Comparison of ENCODE assay signal across 22 cellular contexts in genomic region chrX:30023451-30023850, GRCh38.
DNase-seq lines count a peak whose midpoint lies in the region; ATAC-seq, FAIRE-seq and TF ChIP-seq lines count a peak whose summit lies in the region.
"Had no signal": no experiment of that assay in that cellular context is flagged by ENCODE, and none has a peak within 500 bp of the region (broad histone marks: within the 10 kb centered on the region; RNA-seq: fewer than 3 reads in every experiment).

No MANE protein-coding gene starts in this region.

- no peaks in the 10 kb centered on the region for H3K4me1 ChIP-seq in IMR-90 (ENCODE audit: control insufficient read depth, insufficient read depth, low read length)
- H3K4me1 ChIP-seq in SK-N-SH (ENCODE audit: control insufficient read depth in 1 of 2, insufficient read depth in 2 of 2, low read depth in 1 of 2, low read length in 1 of 2), result no peaks in the 10 kb centered on the region; a peak in 1 of 4 replicates
- H3K4me1 ChIP-seq: BE2C, Caco-2, SJCRH30 had no signal

- no peak overlapping the region for H2BK20ac ChIP-seq in IMR-90 (ENCODE audit: low read depth, low read length)

- H3K14ac ChIP-seq in IMR-90 (replicated peaks; ENCODE audit: low read depth, low read length), result no peak overlapping the region

- no peak overlapping the region for H2BK15ac ChIP-seq in IMR-90 (ENCODE audit: low read depth, low read length)

- no peak overlapping the region for H2AK5ac ChIP-seq in IMR-90 (ENCODE audit: low read depth, low read length)

- DNase-seq in EL, result peak; percentile 13
- peak; percentile 31 for DNase-seq in IMR-90
- DNase-seq in SK-N-SH, result no peak
- DNase-seq in iris pigment epithelial cell (ENCODE audit: low read depth), result peak; percentile 16
- no peak for DNase-seq in H54 (ENCODE audit: insufficient read length, low spot score)
- DNase-seq: BE2C; Caco-2; CD4-positive, CD25-positive, alpha-beta regulatory T cell; MV-4-11; NCI-H1417; NCI-H187; NCI-H2107; NCI-H510A treated with DMSO at 0.1 percent for 48 hours; NCI-H82; OCI-M1; SJCRH30; SW 1271; T-helper 2 cell had no signal

- no peaks in the 10 kb centered on the region for H3K9me1 ChIP-seq in IMR-90 (ENCODE audit: insufficient read depth, low read length)

- dilution Hi-C loops in IMR-90 (cut with HindIII; ENCODE audit: low sequenced_read_pairs, unreplicated experiment), result no loop called here

- H2AK9ac ChIP-seq in IMR-90 (replicated peaks; ENCODE audit: low read depth, low read length, poor library complexity), result no peak overlapping the region

- H3K9me3 ChIP-seq in IMR-90 (ENCODE audit: control insufficient read depth, insufficient read depth, low read length) (no peaks in the 10 kb centered on the region), SK-N-SH (no peaks in the 10 kb centered on the region)
- H3K9me3 ChIP-seq: BE2C, Caco-2, SJCRH30 had no signal

- H3K56ac ChIP-seq in IMR-90 (ENCODE audit: extremely low read depth, insufficient read depth, low read length), result no peak overlapping the region

- H2BK5ac ChIP-seq in IMR-90 (ENCODE audit: low read depth, low read length, poor library complexity, severe bottlenecking), result no peak overlapping the region

- TF ChIP-seq EP300 in SK-N-SH (IDR thresholded peaks at IDR 0.05; ENCODE audit: borderline replicate concordance in 1 of 2, low read depth in 1 of 2, low read length in 1 of 2), result no peak

- POLR2A ChIA-PET in IMR-90 (lab: Charles Lee; ENCODE audit: unreplicated experiment), result no interaction called here
- POLR2A ChIA-PET in SK-N-SH (lab: Yijun Ruan, JAX), result no interaction called here

- no peak overlapping the region for H3K27ac ChIP-seq in IMR-90 (ENCODE audit: insufficient read depth, low read length)
- peak overlapping the region; percentile 1 to 74; a peak in 3 of 4 replicates for H3K27ac ChIP-seq in SK-N-SH (ENCODE audit: low read depth in 2 of 2, low read length in 1 of 2)
- H3K27ac ChIP-seq: SJCRH30 had no signal

- H4K8ac ChIP-seq in IMR-90 (ENCODE audit: low read depth in 2 of 2, low read length in 2 of 2), result no peak overlapping the region

- H2BK120ac ChIP-seq in IMR-90 (ENCODE audit: low read depth, low read length), result no peak overlapping the region

- FAIRE-seq in H54 (lab: Jason Lieb, UNC), result no peak
- FAIRE-seq: GM12891, K562 had no signal

- H3K27me3 ChIP-seq in IMR-90 (ENCODE audit: control insufficient read depth, insufficient read depth, low read length) (no peaks in the 10 kb centered on the region), SK-N-SH (ENCODE audit: insufficient read depth) (no peaks in the 10 kb centered on the region)
- H3K27me3 ChIP-seq: BE2C, SJCRH30 had no signal

- no peak overlapping the region for H3K23ac ChIP-seq in IMR-90 (ENCODE audit: low read depth, low read length)

- no peaks in the 10 kb centered on the region for H3K79me2 ChIP-seq in SK-N-SH (ENCODE audit: insufficient read depth)

- no peak for TF ChIP-seq POLR2A in IMR-90 (IDR thresholded peaks at IDR 0.05; ENCODE audit: low read depth, low read length)
- no peak for TF ChIP-seq POLR2A in H54 (IDR thresholded peaks at IDR 0.05; ENCODE audit: low read depth, low read length)

- no peaks in the 10 kb centered on the region for H3K9me2 ChIP-seq in SK-N-SH

- no peak overlapping the region for H4K91ac ChIP-seq in IMR-90 (ENCODE audit: insufficient read depth, low read depth, low read length)

- no CpG with 5 or more reads among the region's 3 CpGs for WGBS in IMR-90 (ENCODE audit: extremely low coverage in 2 of 2, insufficient read length in 1 of 2), 2 experiments
- WGBS in SK-N-SH (ENCODE audit: low lambda C conversion rate), result 5% methylated on average over 3 of the region's 3 CpGs

- H4K5ac ChIP-seq in IMR-90 (ENCODE audit: low read depth, low read length), result no peak overlapping the region

- intact Hi-C loops in IMR-90 (cut with micrococcal nuclease), result no loop called here

- H4K20me1 ChIP-seq in IMR-90 (ENCODE audit: insufficient read depth, low read length) (no peaks in the 10 kb centered on the region), SK-N-SH (ENCODE audit: insufficient read depth) (no peaks in the 10 kb centered on the region)

- H3K4me3 ChIP-seq in IMR-90 (ENCODE audit: insufficient read depth, low read depth, low read length), result no peak overlapping the region
- peak overlapping the region in 1 of 2 experiments; percentile 39; a peak in 1 of 4 replicates for H3K4me3 ChIP-seq in SK-N-SH (ENCODE audit: low read depth in 2 of 2, low read length in 1 of 2)
- H3K4me3 ChIP-seq: K562, SJCRH30 had no signal

- H3K36me3 ChIP-seq in IMR-90 (ENCODE audit: control insufficient read depth, insufficient read depth, low read length) (no peaks in the 10 kb centered on the region), SK-N-SH (replicated peaks in 1 of 2; ENCODE audit: control insufficient read depth in 1 of 2, insufficient read depth in 2 of 2, low read length in 1 of 2) (no peaks in the 10 kb centered on the region)
- H3K36me3 ChIP-seq: BE2C, SJCRH30 had no signal

- no peak for TF ChIP-seq CTCF in IMR-90 (conservative IDR thresholded peaks at IDR 0.05; ENCODE audit: low read depth, low read length)
- TF ChIP-seq CTCF in SK-N-SH (IDR thresholded peaks at IDR 0.05), result no peak

- H3K18ac ChIP-seq in IMR-90 (ENCODE audit: low read depth, low read length), result no peak overlapping the region

- ATAC-seq in IMR-90 (ENCODE audit: low read depth), result no peak
- no peak for ATAC-seq in GM18861 (IDR thresholded peaks at IDR 0.05; ENCODE audit: unreplicated experiment)
- ATAC-seq in HG03045 (IDR thresholded peaks at IDR 0.05; ENCODE audit: unreplicated experiment), result no peak
- ATAC-seq: K562 had no signal

- H3K79me1 ChIP-seq in IMR-90 (ENCODE audit: low read depth in 1 of 2, low read length in 2 of 2), result no peaks in the 10 kb centered on the region

- H3K4me2 ChIP-seq in IMR-90 (ENCODE audit: low read depth, low read length), result no peak overlapping the region
- H3K4me2 ChIP-seq in SK-N-SH, result peak overlapping the region; percentile 26; the same call in 1 of the 2 replicates

- H3K9ac ChIP-seq in IMR-90 (ENCODE audit: low read depth, low read length) (no peak overlapping the region), SK-N-SH (no peak overlapping the region)

- CTCF ChIA-PET in IMR-90 (lab: Yijun Ruan, JAX), result no interaction called here
- CTCF ChIA-PET in SK-N-SH (lab: Yijun Ruan, JAX), result no interaction called here

- no TSS peak for BruUV-seq in IMR-90 (replicated peaks; lab: Mats Ljungman, UMichigan)

- no peak overlapping the region for H3K4ac ChIP-seq in IMR-90 (ENCODE audit: low read depth, low read length)

- in situ Hi-C loops in IMR-90 (cut with MboI; ENCODE audit: low sequenced_read_pairs), result no loop called here

- H2AFZ ChIP-seq in IMR-90 (replicated peaks; ENCODE audit: low read length, poor library complexity) (no peak overlapping the region), SK-N-SH (ENCODE audit: low read depth) (peak overlapping the region; percentile 72; the same call in 1 of the 2 replicates)

- H3F3A ChIP-seq in SK-N-SH (replicated peaks; ENCODE audit: insufficient read depth), result peaks cover 12% of the 10 kb centered on the region

- TF ChIP-seq RAD21 in IMR-90 (IDR thresholded peaks at IDR 0.05; ENCODE audit: low read length) (no peak), SK-N-SH (IDR thresholded peaks at IDR 0.05; ENCODE audit: low read length) (no peak)

TF ChIP-seq in IMR-90, 13 proteins besides CTCF, POLR2A, EP300 and RAD21:
- TF ChIP-seq MAFK (IDR thresholded peaks at IDR 0.05; ENCODE audit: low read depth, low read length) (no peak), SMC3 (IDR thresholded peaks at IDR 0.05; ENCODE audit: low read depth, low read length) (no peak), RCOR1 (IDR thresholded peaks at IDR 0.05; ENCODE audit: insufficient replicate concordance, low read length) (no peak)
- TF ChIP-seq, protein P1, sequence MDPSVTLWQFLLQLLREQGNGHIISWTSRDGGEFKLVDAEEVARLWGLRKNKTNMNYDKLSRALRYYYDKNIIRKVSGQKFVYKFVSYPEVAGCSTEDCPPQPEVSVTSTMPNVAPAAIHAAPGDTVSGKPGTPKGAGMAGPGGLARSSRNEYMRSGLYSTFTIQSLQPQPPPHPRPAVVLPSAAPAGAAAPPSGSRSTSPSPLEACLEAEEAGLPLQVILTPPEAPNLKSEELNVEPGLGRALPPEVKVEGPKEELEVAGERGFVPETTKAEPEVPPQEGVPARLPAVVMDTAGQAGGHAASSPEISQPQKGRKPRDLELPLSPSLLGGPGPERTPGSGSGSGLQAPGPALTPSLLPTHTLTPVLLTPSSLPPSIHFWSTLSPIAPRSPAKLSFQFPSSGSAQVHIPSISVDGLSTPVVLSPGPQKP (IDR thresholded peaks at IDR 0.05; ENCODE audit: borderline replicate concordance, low read depth, low read length), result no peak

TF ChIP-seq in SK-N-SH, 30 proteins besides CTCF, POLR2A, EP300 and RAD21 (continues in another document):
- TF ChIP-seq SIN3A (IDR thresholded peaks at IDR 0.05; ENCODE audit: borderline replicate concordance, low read depth, low read length) (no peak), YY1 (IDR thresholded peaks at IDR 0.05; ENCODE audit: low read depth) (no peak), FOSL2 (IDR thresholded peaks at IDR 0.05; ENCODE audit: borderline replicate concordance, low read depth) (peak; percentile 36; the same call in 1 of the 2 replicates)
- TF ChIP-seq, protein P2, sequence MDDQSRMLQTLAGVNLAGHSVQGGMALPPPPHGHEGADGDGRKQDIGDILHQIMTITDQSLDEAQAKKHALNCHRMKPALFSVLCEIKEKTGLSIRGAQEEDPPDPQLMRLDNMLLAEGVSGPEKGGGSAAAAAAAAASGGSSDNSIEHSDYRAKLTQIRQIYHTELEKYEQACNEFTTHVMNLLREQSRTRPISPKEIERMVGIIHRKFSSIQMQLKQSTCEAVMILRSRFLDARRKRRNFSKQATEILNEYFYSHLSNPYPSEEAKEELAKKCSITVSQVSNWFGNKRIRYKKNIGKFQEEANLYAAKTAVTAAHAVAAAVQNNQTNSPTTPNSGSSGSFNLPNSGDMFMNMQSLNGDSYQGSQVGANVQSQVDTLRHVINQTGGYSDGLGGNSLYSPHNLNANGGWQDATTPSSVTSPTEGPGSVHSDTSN (IDR thresholded peaks at IDR 0.05), result peak; percentile 19; the same call in 1 of the 2 replicates

Comparison
In these comparisons a context has a peak if more than half of its experiments do, and no peak if none do; other contexts are left out.
1. DNase-seq: peak in EL (single experiment), IMR-90 (single experiment) and iris pigment epithelial cell (single experiment); none in SK-N-SH (single experiment) and H54 (single experiment).